In the genomic region with DNA sequence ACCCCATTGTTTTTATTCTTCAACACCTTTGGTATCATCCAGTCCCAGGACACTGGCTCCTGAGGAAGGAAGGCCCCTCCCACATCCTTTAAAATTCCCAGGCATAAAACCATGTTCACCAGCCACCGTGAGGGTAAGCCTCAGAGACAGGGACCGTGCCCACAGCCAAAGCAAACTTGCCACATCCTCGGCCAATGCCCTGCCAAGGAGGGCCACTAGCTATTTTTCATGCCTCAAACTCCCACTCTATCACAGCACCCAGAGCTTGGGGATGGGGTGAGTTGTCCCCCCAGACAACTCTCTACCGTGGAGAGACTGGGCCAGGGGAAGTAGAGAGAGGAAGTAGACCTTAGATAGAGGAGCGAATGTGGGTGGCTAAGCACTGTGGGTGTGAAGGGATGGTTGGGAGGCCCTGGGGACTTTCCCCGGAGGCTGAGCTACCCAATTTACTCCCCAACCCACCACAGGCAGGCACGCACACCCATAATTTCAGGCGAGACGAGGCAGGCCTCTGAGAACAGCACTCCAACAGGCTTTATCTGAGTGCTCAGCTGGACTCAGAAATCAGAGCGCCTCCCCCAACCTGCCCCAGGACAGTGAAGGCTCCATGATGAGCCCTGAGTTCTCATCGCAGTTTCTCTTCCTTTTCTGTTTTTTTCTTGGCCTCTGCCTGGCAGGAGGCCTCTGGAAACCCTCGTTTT, we compare ENCODE assay signal across 1 cellular context.
TF ChIP-seq lines count a peak whose summit lies in the region.

No MANE protein-coding gene starts in this region.

TF ChIP-seq in SK-N-SH, 30 proteins besides CTCF, POLR2A, EP300 and RAD21 (continued from another document):
- TF ChIP-seq, protein P1, sequence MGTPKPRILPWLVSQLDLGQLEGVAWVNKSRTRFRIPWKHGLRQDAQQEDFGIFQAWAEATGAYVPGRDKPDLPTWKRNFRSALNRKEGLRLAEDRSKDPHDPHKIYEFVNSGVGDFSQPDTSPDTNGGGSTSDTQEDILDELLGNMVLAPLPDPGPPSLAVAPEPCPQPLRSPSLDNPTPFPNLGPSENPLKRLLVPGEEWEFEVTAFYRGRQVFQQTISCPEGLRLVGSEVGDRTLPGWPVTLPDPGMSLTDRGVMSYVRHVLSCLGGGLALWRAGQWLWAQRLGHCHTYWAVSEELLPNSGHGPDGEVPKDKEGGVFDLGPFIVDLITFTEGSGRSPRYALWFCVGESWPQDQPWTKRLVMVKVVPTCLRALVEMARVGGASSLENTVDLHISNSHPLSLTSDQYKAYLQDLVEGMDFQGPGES (IDR thresholded peaks at IDR 0.05; ENCODE audit: low read depth, low read length), result no peak
- TF ChIP-seq NFIC (IDR thresholded peaks at IDR 0.05; ENCODE audit: borderline replicate concordance), result no peak
- no peak for TF ChIP-seq FOXM1 (IDR thresholded peaks at IDR 0.05; ENCODE audit: low read depth)
- no peak for TF ChIP-seq JUND (IDR thresholded peaks at IDR 0.05)
TF ChIP-seq in SK-N-SH: peak in this region for 0.
